In the genomic region with DNA sequence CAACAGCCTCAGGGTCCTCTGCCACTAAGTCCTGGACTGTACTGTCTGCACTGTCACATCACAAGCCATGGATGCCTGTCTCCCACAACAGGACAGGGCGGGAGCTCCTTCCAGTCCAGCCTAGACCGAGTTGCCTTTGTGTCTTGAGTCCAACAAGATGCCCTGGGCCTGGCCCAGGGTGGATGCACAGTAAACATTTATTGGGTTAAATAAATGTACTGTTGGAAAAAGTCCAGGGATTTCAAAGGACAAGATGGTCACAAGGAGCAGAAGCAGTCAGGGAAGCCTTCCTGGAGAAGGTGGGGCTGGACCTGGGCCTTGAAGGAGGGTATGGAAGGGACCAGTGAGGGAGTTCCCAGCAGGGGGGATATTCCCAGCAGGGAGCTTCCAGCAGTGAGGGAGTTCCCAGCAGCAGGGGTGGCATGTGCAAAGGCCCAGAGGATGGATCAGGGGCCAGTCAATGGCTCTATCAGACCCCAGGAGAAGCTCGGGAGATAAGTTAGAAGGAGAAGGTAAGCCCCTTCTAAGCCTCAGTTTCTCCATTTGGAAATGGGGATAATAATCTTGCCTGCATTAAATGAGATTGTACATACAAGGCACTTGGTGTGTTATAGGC, we compare ENCODE assay signal across 26 cellular contexts.
"Had no signal": no experiment of that assay in that cellular context is flagged by ENCODE, and none has a peak within 500 bp of the region (broad histone marks: within the 10 kb centered on the region; RNA-seq: fewer than 3 reads in every experiment).

No MANE protein-coding gene starts in this region.

- H3K4me3 ChIP-seq: esophagus squamous epithelium, heart right ventricle, ovary, psoas muscle, skin epidermis, thoracic aorta, tibial nerve, upper lobe of right lung, uterus had no signal

- ATAC-seq: effector memory CD8-positive, alpha-beta T cell; heart right ventricle; naive thymus-derived CD8-positive, alpha-beta T cell; psoas muscle; right cardiac atrium; stimulated activated naive B cell treated with anti-CD40 and anti-IgM and Interleukin-4, amounts not matched to agents 10 μg/mL and 1 μg/mL and 100 μg/mL, for 72 hours; upper lobe of right lung had no signal

- DNase-seq: cortex of kidney; effector memory CD8-positive, alpha-beta T cell; erythroblast; esophagus squamous epithelium; foreskin melanocyte; glutamatergic neuron; heart right ventricle; hippocampal formation; kidney glomerular epithelial cell; mesenchymal stem cell; naive thymus-derived CD8-positive, alpha-beta T cell; nephron progenitor cell; nucleus accumbens; ovary; psoas muscle; right cardiac atrium; stimulated activated CD4-positive, alpha-beta T cell treated with anti-CD3 and anti-CD28 coated beads, Interleukin-15, amount 100 ng/mL, for 24 hours; stimulated activated CD4-positive, alpha-beta T cell treated with anti-CD3 and anti-CD28 coated beads, Interleukin-2, amount 100 ng/mL, for 48 hours; stimulated activated naive B cell treated with anti-CD40 and anti-IgM and Interleukin-4, amounts not matched to agents 10 μg/mL and 1 μg/mL and 100 μg/mL, for 72 hours; upper lobe of right lung; uterus had no signal

- H3K4me1 ChIP-seq: psoas muscle, tibial nerve, uterus had no signal

- H3K27ac ChIP-seq: heart right ventricle, ovary, psoas muscle, skin epidermis, thoracic aorta, tibial nerve, upper lobe of right lung had no signal

- H3K27me3 ChIP-seq: esophagus squamous epithelium, heart right ventricle, ovary, tibial nerve, upper lobe of right lung, uterus had no signal

- FAIRE-seq: endometrium, islet of Langerhans had no signal

- H3K36me3 ChIP-seq: esophagus squamous epithelium, heart right ventricle, ovary, thoracic aorta, tibial nerve, upper lobe of right lung, uterus had no signal

- H3K9me3 ChIP-seq: esophagus squamous epithelium, ovary, psoas muscle, thoracic aorta, tibial nerve, upper lobe of right lung, uterus had no signal
